ENCODE assay signal across 1 cellular context in genomic region chr3:52041118-52041847, GRCh38.
TF ChIP-seq lines count a peak whose summit lies in the region.

No MANE protein-coding gene starts in this region.

TF ChIP-seq in GM23338, 12 proteins besides CTCF, POLR2A, EP300 and RAD21 (continued from another document):
- no peak for TF ChIP-seq ZNF331 (CRISPR knock-in tag; IDR thresholded peaks at IDR 0.05; ENCODE audit: low read depth)
- TF ChIP-seq CREB1 (CRISPR knock-in tag; IDR thresholded peaks at IDR 0.05; ENCODE audit: low read depth), result no peak
- no peak for TF ChIP-seq POLR2AphosphoS5 (IDR thresholded peaks at IDR 0.05; ENCODE audit: low read depth)
- TF ChIP-seq EZH2 (IDR thresholded peaks at IDR 0.05; ENCODE audit: low read depth, unreplicated experiment), result no peak
- TF ChIP-seq STAT1 (IDR thresholded peaks at IDR 0.05; ENCODE audit: unreplicated experiment), result no peak
- no peak for TF ChIP-seq NANOG (IDR thresholded peaks at IDR 0.05; ENCODE audit: borderline replicate concordance)
